37 cellular contexts compared by ENCODE assay signal in the genomic region with DNA sequence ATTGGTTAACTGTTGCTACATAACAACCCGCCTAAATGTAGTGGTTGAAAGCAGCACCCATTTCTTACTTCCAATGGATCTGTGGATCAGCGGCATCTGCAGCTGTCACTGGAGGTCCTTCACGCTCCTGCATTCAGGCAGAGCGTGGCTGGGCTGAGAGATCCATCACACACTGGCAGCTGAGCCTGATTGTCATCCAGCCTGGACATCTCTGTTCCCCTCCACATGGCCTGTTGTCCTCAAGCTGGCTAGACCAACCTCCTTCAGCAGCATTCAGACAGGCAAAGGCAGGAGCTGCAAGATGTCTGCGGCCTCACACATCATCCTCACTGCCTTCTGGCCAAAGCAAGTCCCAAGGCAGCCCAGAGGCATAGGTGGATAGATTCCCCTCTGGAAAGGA.
"Had no signal": no experiment of that assay in that cellular context is flagged by ENCODE, and none has a peak within 500 bp of the region (broad histone marks: within the 10 kb centered on the region; RNA-seq: fewer than 3 reads in every experiment).

No MANE protein-coding gene starts in this region.

- H3K9me3 Mint-ChIP-seq: activated naive CD4-positive, alpha-beta T cell treated with anti-CD3 and anti-CD28 coated beads for 36 hours; activated naive CD4-positive, alpha-beta T cell treated with anti-CD3 and anti-CD28 coated beads, Interleukin-2, amount 10 ng/mL, durations not matched to agents 7 days and 5 days; activated naive CD4-positive, alpha-beta T cell treated with anti-CD3 and anti-CD28 coated beads, Interleukin-2, amount 50 U/mL, for 24 hours; activated naive CD4-positive, alpha-beta T cell treated with anti-CD3 and anti-CD28 coated beads, Interleukin-2, amount 50 U/mL, for 72 hours; activated naive CD8-positive, alpha-beta T cell treated with anti-CD3 and anti-CD28 coated beads for 36 hours; activated naive CD8-positive, alpha-beta T cell treated with anti-CD3 and anti-CD28 coated beads, Interleukin-2, amount 10 ng/mL, durations not matched to agents 7 days and 5 days; activated naive CD8-positive, alpha-beta T cell treated with anti-CD3 and anti-CD28 coated beads, Interleukin-2, amount 50 U/mL, for 24 hours; activated T-cell treated with anti-CD3 and anti-CD28 coated beads, Interleukin-2, amount 50 U/mL, for 24 hours; activated T-cell treated with anti-CD3 and anti-CD28 coated beads, Interleukin-2, amount 50 U/mL, for 4 hours; activated T-cell treated with anti-CD3 and anti-CD28 coated beads, Interleukin-2, amount 50 U/mL, for 72 hours; activated T-helper 1 cell treated with anti-CD3 and anti-CD28 coated beads, Interleukin-12 subunit alpha, Interleukin-12 subunit beta, Interleukin-2, Interleukin-4 antibody, amounts not matched to agents 30 ng/mL and 10 ng/mL and 1 ng/mL, durations not matched to agents 14 hours and 24 hours and 36 hours; activated T-helper 17 cell treated with anti-CD3 and anti-CD28 coated beads, Interleukin-2, amount 50 U/mL, for 72 hours; activated T-helper 2 cell treated with anti-CD3 and anti-CD28 coated beads, Interferon-gamma antibody, Interleukin-2, Interleukin-4, amounts not matched to agents 10 μg/mL and 5 μg/mL and 100 μg/mL, durations not matched to agents 14 hours and 24 hours and 36 hours; brain; central memory CD8-positive, alpha-beta T cell had no signal

- H3K27me3 ChIP-seq: adrenal gland, ascending aorta, body of pancreas, brain microvascular endothelial cell, breast epithelium, cardiac muscle cell had no signal

- H3K4me1 Mint-ChIP-seq: activated naive CD4-positive, alpha-beta T cell treated with anti-CD3 and anti-CD28 coated beads, Interleukin-2, amount 10 ng/mL, durations not matched to agents 7 days and 5 days; activated naive CD4-positive, alpha-beta T cell treated with anti-CD3 and anti-CD28 coated beads, Interleukin-2, amount 50 U/mL, for 24 hours; activated naive CD8-positive, alpha-beta T cell treated with anti-CD3 and anti-CD28 coated beads for 36 hours; activated naive CD8-positive, alpha-beta T cell treated with anti-CD3 and anti-CD28 coated beads, Interleukin-2, amount 10 ng/mL, durations not matched to agents 7 days and 5 days; activated naive CD8-positive, alpha-beta T cell treated with anti-CD3 and anti-CD28 coated beads, Interleukin-2, amount 50 U/mL, for 24 hours; activated T-helper 17 cell treated with anti-CD3 and anti-CD28 coated beads, Interleukin-2, amount 50 U/mL, for 72 hours; brain; central memory CD8-positive, alpha-beta T cell had no signal

- H3K4me3 ChIP-seq: adrenal gland, ascending aorta, body of pancreas, breast epithelium, cardiac muscle cell had no signal

- H3K27ac Mint-ChIP-seq: activated naive CD4-positive, alpha-beta T cell treated with anti-CD3 and anti-CD28 coated beads for 36 hours; activated naive CD4-positive, alpha-beta T cell treated with anti-CD3 and anti-CD28 coated beads, Interleukin-2, amount 10 ng/mL, durations not matched to agents 7 days and 5 days; activated naive CD4-positive, alpha-beta T cell treated with anti-CD3 and anti-CD28 coated beads, Interleukin-2, amount 50 U/mL, for 24 hours; activated naive CD8-positive, alpha-beta T cell; activated naive CD8-positive, alpha-beta T cell treated with anti-CD3 and anti-CD28 coated beads for 36 hours; activated naive CD8-positive, alpha-beta T cell treated with anti-CD3 and anti-CD28 coated beads, Interleukin-2, amount 10 ng/mL, durations not matched to agents 7 days and 5 days; activated naive CD8-positive, alpha-beta T cell treated with anti-CD3 and anti-CD28 coated beads, Interleukin-2, amount 50 U/mL, for 24 hours; activated T-cell treated with anti-CD3 and anti-CD28 coated beads, Interleukin-2, amount 50 U/mL, for 72 hours; activated T-helper 1 cell treated with anti-CD3 and anti-CD28 coated beads, Interleukin-12 subunit alpha, Interleukin-12 subunit beta, Interleukin-2, Interleukin-4 antibody, amounts not matched to agents 30 ng/mL and 10 ng/mL and 1 ng/mL, durations not matched to agents 14 hours and 24 hours and 36 hours; activated T-helper 17 cell treated with anti-CD3 and anti-CD28 coated beads, Interleukin-2, amount 50 U/mL, for 72 hours; activated T-helper 2 cell treated with anti-CD3 and anti-CD28 coated beads, Interferon-gamma antibody, Interleukin-2, Interleukin-4, amounts not matched to agents 10 μg/mL and 5 μg/mL and 100 μg/mL, durations not matched to agents 14 hours and 24 hours and 36 hours had no signal

- H3K4me1 ChIP-seq: ascending aorta, body of pancreas, breast epithelium had no signal

- ATAC-seq: activated naive CD4-positive, alpha-beta T cell treated with anti-CD3 and anti-CD28 coated beads, Interleukin-2, amount 50 U/mL, for 72 hours; activated naive CD8-positive, alpha-beta T cell treated with anti-CD3 and anti-CD28 coated beads, Interleukin-2, amount 50 U/mL, for 24 hours; activated T-cell treated with anti-CD3 and anti-CD28 coated beads, Interleukin-2, amount 50 U/mL, for 4 hours; activated T-cell treated with anti-CD3 and anti-CD28 coated beads, Interleukin-2, amount 50 U/mL, for 72 hours; activated T-helper 17 cell treated with anti-CD3 and anti-CD28 coated beads, Interleukin-2, amount 50 U/mL, for 72 hours; body of pancreas had no signal

- H3K9me3 ChIP-seq: adrenal gland, ascending aorta, body of pancreas, breast epithelium had no signal

- DNase-seq: activated effector memory CD4-positive, alpha-beta T cell treated with anti-CD3 and anti-CD28 coated beads, Interleukin-2, amount 50 U/mL, for 16 hours; activated effector memory CD4-positive, alpha-beta T cell treated with Interleukin-2 at 50 U/mL for 16 hours; activated gamma-delta T cell; activated gamma-delta T cell treated with Interleukin-2 at 50 U/mL for 16 hours; activated naive CD4-positive, alpha-beta T cell; activated naive CD4-positive, alpha-beta T cell treated with anti-CD3 and anti-CD28 coated beads for 36 hours; activated naive CD4-positive, alpha-beta T cell treated with anti-CD3 and anti-CD28 coated beads, Interleukin-2, amount 10 ng/mL, durations not matched to agents 7 days and 5 days; activated naive CD4-positive, alpha-beta T cell treated with anti-CD3 and anti-CD28 coated beads, Interleukin-2, amount 50 U/mL, for 16 hours; activated naive CD4-positive, alpha-beta T cell treated with Interleukin-2 at 50 U/mL for 16 hours; activated naive CD8-positive, alpha-beta T cell treated with anti-CD3 and anti-CD28 coated beads for 36 hours; activated naive CD8-positive, alpha-beta T cell treated with anti-CD3 and anti-CD28 coated beads, Interleukin-2, amount 10 ng/mL, durations not matched to agents 7 days and 5 days; activated naive CD8-positive, alpha-beta T cell treated with anti-CD3 and anti-CD28 coated beads, Interleukin-2, amount 50 U/mL, for 24 hours; activated T-cell treated with anti-CD3 and anti-CD28 coated beads for 4 hours; activated T-cell treated with anti-CD3 and anti-CD28 coated beads, Interleukin-2, amount 50 U/mL, for 1 hour; activated T-cell treated with anti-CD3 and anti-CD28 coated beads, Interleukin-2, amount 50 U/mL, for 24 hours; activated T-cell treated with anti-CD3 and anti-CD28 coated beads, Interleukin-2, amount 50 U/mL, for 4 hours; activated T-cell treated with anti-CD3 and anti-CD28 coated beads, Interleukin-2, amount 50 U/mL, for 48 hours; activated T-cell treated with anti-CD3 and anti-CD28 coated beads, Interleukin-2, amount 50 U/mL, for 72 hours; adrenal gland; amniotic stem cell; anterior cingulate cortex; body of pancreas; brain microvascular endothelial cell; caudate nucleus; central memory CD4-positive, alpha-beta T cell; cerebellar nuclear complex had no signal

- H3K27ac ChIP-seq: adrenal gland, ascending aorta, body of pancreas, brain microvascular endothelial cell, breast epithelium, cardiac muscle cell had no signal

- H3K4me3 Mint-ChIP-seq: activated naive CD4-positive, alpha-beta T cell treated with anti-CD3 and anti-CD28 coated beads for 36 hours; activated naive CD4-positive, alpha-beta T cell treated with anti-CD3 and anti-CD28 coated beads, Interleukin-2, amount 10 ng/mL, durations not matched to agents 7 days and 5 days; activated naive CD4-positive, alpha-beta T cell treated with anti-CD3 and anti-CD28 coated beads, Interleukin-2, amount 50 U/mL, for 24 hours; activated naive CD8-positive, alpha-beta T cell; activated naive CD8-positive, alpha-beta T cell treated with anti-CD3 and anti-CD28 coated beads for 36 hours; activated naive CD8-positive, alpha-beta T cell treated with anti-CD3 and anti-CD28 coated beads, Interleukin-2, amount 10 ng/mL, durations not matched to agents 7 days and 5 days; activated naive CD8-positive, alpha-beta T cell treated with anti-CD3 and anti-CD28 coated beads, Interleukin-2, amount 50 U/mL, for 24 hours; activated T-cell treated with anti-CD3 and anti-CD28 coated beads, Interleukin-2, amount 50 U/mL, for 24 hours; activated T-cell treated with anti-CD3 and anti-CD28 coated beads, Interleukin-2, amount 50 U/mL, for 4 hours; activated T-cell treated with anti-CD3 and anti-CD28 coated beads, Interleukin-2, amount 50 U/mL, for 72 hours; activated T-helper 1 cell treated with anti-CD3 and anti-CD28 coated beads, Interleukin-12 subunit alpha, Interleukin-12 subunit beta, Interleukin-2, Interleukin-4 antibody, amounts not matched to agents 30 ng/mL and 10 ng/mL and 1 ng/mL, durations not matched to agents 14 hours and 24 hours and 36 hours; activated T-helper 17 cell treated with anti-CD3 and anti-CD28 coated beads, Interleukin-2, amount 50 U/mL, for 72 hours; brain; central memory CD8-positive, alpha-beta T cell had no signal
